Comparison of ENCODE assay signal across 18 cellular contexts in genomic region chr4:41625531-41625930, GRCh38.
DNase-seq lines count a peak whose midpoint lies in the region; TF ChIP-seq lines count a peak whose summit lies in the region.
"Had no signal": no experiment of that assay in that cellular context is flagged by ENCODE, and none has a peak within 500 bp of the region (broad histone marks: within the 10 kb centered on the region; RNA-seq: fewer than 3 reads in every experiment).

No MANE protein-coding gene starts in this region.

- peaks cover 52% of the 10 kb centered on the region for H3K4me1 Mint-ChIP-seq in nephron progenitor cell
- H3K4me1 Mint-ChIP-seq: CD4-positive, CD25-positive, alpha-beta regulatory T cell; CD8-positive, alpha-beta memory T cell had no signal

- H3K27me3 ChIP-seq in thyroid gland = no peaks in the 10 kb centered on the region

- no peaks in the 10 kb centered on the region for H3K9me3 ChIP-seq in thyroid gland
- H3K9me3 ChIP-seq: A549 had no signal

- no peak overlapping the region for H3K4me3 Mint-ChIP-seq in nephron progenitor cell
- H3K4me3 Mint-ChIP-seq: CD4-positive, CD25-positive, alpha-beta regulatory T cell; CD8-positive, alpha-beta memory T cell; H9 had no signal

- H3K4me1 ChIP-seq in thyroid gland = peaks cover 20 to 23% of the 10 kb centered on the region in 2 donors
- H3K4me1 ChIP-seq: A549 had no signal

- CTCF ChIA-PET in HEK293T (lab: Yijun Ruan, JAX) = no interaction called here

- POLR2A ChIA-PET in HEK293T (lab: Yijun Ruan, JAX) = no interaction called here

- WGBS in thyroid gland, 2 donors = 29 to 45% methylated on average over 5 of the region's 5 CpGs

- TF ChIP-seq POLR2A in thyroid gland (IDR thresholded peaks at IDR 0.05) = no peak

- H3K9me3 Mint-ChIP-seq in nephron progenitor cell = no peaks in the 10 kb centered on the region
- H3K9me3 Mint-ChIP-seq: H9 had no signal

- H3K27ac ChIP-seq in thyroid gland = peak overlapping the region in 2 of 3 donors; percentile 40 to 70
- H3K27ac ChIP-seq: 22Rv1, A549 had no signal

- H3K27ac Mint-ChIP-seq in nephron progenitor cell = peak overlapping the region; percentile 66
- H3K27ac Mint-ChIP-seq: CD4-positive, CD25-positive, alpha-beta regulatory T cell; H9 had no signal

- peaks cover 17% of the 10 kb centered on the region for H3K36me3 Mint-ChIP-seq in nephron progenitor cell (ENCODE audit: low read depth)
- H3K36me3 Mint-ChIP-seq: CD4-positive, CD25-positive, alpha-beta regulatory T cell; CD8-positive, alpha-beta memory T cell had no signal

- DNase-seq in DMS 273 (lab: John Stamatoyannopoulos, UW; ENCODE audit: unreplicated experiment) (peak; percentile 2), DMS 273 treated with DMSO at 0.1 percent for 48 hours (lab: John Stamatoyannopoulos, UW) (no peak), nephron progenitor cell (no peak), thyroid gland (peak; percentile 76 to 77), iPS-NIHi11 (ENCODE audit: low spot score) (no peak), NAMALWA (ENCODE audit: low spot score) (no peak), HEK293T (ENCODE audit: extremely low spot score) (no peak)
- DNase-seq: C1 segment of cervical spinal cord; CD4-positive, CD25-positive, alpha-beta regulatory T cell; CD8-positive, alpha-beta memory T cell; COR-L47; DMS153; DMS79; GDM1; H9; KG1 had no signal

- TF ChIP-seq CTCF in nephron progenitor cell (IDR thresholded peaks at IDR 0.05) = no peak
- no peak for TF ChIP-seq CTCF in thyroid gland (IDR thresholded peaks at IDR 0.05)

- no peak overlapping the region for H3K4me3 ChIP-seq in thyroid gland (replicated peaks in 1 of 3)
- H3K4me3 ChIP-seq: A549 had no signal

- H3K36me3 ChIP-seq in thyroid gland = no peaks in the 10 kb centered on the region

- intact Hi-C loops in thyroid gland (cut with DNase I) = no loop called here

- H3K27me3 Mint-ChIP-seq in nephron progenitor cell (ENCODE audit: low read depth, poor library complexity) = peaks cover 4% of the 10 kb centered on the region
- H3K27me3 Mint-ChIP-seq: CD4-positive, CD25-positive, alpha-beta regulatory T cell had no signal

TF ChIP-seq in HEK293T, 16 proteins besides CTCF, POLR2A, EP300 and RAD21:
- TF ChIP-seq FOXK2 (IDR thresholded peaks at IDR 0.05) = no peak
- TF ChIP-seq ZNF384 (IDR thresholded peaks at IDR 0.05) = no peak
- no peak for TF ChIP-seq NFRKB (IDR thresholded peaks at IDR 0.05)
- no peak for TF ChIP-seq FOXA1 (IDR thresholded peaks at IDR 0.05)
- TF ChIP-seq ARNT (IDR thresholded peaks at IDR 0.05) = no peak
- TF ChIP-seq ELF4 (IDR thresholded peaks at IDR 0.05) = no peak
- no peak for TF ChIP-seq BHLHE40 (IDR thresholded peaks at IDR 0.05; ENCODE audit: borderline replicate concordance)
- TF ChIP-seq CTBP1 (IDR thresholded peaks at IDR 0.05; ENCODE audit: borderline replicate concordance) = no peak
- TF ChIP-seq HDGF (IDR thresholded peaks at IDR 0.05; ENCODE audit: borderline replicate concordance) = no peak
- no peak for TF ChIP-seq SP1 (IDR thresholded peaks at IDR 0.05)
- no peak for TF ChIP-seq PKNOX1 (IDR thresholded peaks at IDR 0.05)
- no peak for TF ChIP-seq L3MBTL2 (conservative IDR thresholded peaks at IDR 0.05)
- TF ChIP-seq SUZ12 (IDR thresholded peaks at IDR 0.05) = no peak
- TF ChIP-seq FOXM1 (IDR thresholded peaks at IDR 0.05; ENCODE audit: borderline replicate concordance) = no peak
- TF ChIP-seq LEF1 (IDR thresholded peaks at IDR 0.05; ENCODE audit: borderline replicate concordance) = no peak
- no peak for TF ChIP-seq TARDBP (IDR thresholded peaks at IDR 0.05)

Comparison
In these comparisons a context has a peak if more than half of its experiments do, and no peak if none do; other contexts are left out.
1. DNase-seq: peak in DMS 273 (single experiment) and thyroid gland (2 of 2); none in DMS 273 treated with DMSO at 0.1 percent for 48 hours (single experiment), nephron progenitor cell (single experiment), iPS-NIHi11 (single experiment), NAMALWA (single experiment) and HEK293T (single experiment).